ENCODE assay signal across 1 cellular context in genomic region chr19:48752511-48753365, GRCh38.
TF ChIP-seq lines count a peak whose summit lies in the region.

Gene FUT1, minus strand, starts transcription at chr19:48752641. Its CDS starts 1,360 bp downstream, at chr19:48751281.

TF ChIP-seq in GM23338, 12 proteins besides CTCF, POLR2A, EP300 and RAD21 (continued from another document):
- TF ChIP-seq ZNF462 (CRISPR knock-in tag; IDR thresholded peaks at IDR 0.05) (no peak), NANOG (IDR thresholded peaks at IDR 0.05; ENCODE audit: borderline replicate concordance) (no peak), ZNF114 (CRISPR knock-in tag; IDR thresholded peaks at IDR 0.05) (no peak), JUNB (IDR thresholded peaks at IDR 0.05; ENCODE audit: unreplicated experiment) (no peak)
